In genomic region chr19:36489920-36490415, GRCh38 we compare ENCODE assay signal across 2 cellular contexts.
TF ChIP-seq lines count a peak whose summit lies in the region.

No MANE protein-coding gene starts in this region.

TF ChIP-seq in Ishikawa, 13 proteins besides CTCF, POLR2A, EP300 and RAD21 (continued from another document):
- no peak for TF ChIP-seq TEAD4 (IDR thresholded peaks at IDR 0.05)
TF ChIP-seq in Ishikawa: peak in this region for 1.

TF ChIP-seq in GM12878, 131 proteins besides CTCF, POLR2A, EP300 and RAD21 (continued from another document and continues in another):
- TF ChIP-seq HSF1 (IDR thresholded peaks at IDR 0.05; ENCODE audit: low read depth, low read length) = no peak
- TF ChIP-seq NR2C2 (IDR thresholded peaks at IDR 0.05; ENCODE audit: borderline replicate concordance, control insufficient read depth, insufficient read length, low read depth) = no peak
- no peak for TF ChIP-seq RB1 (IDR thresholded peaks at IDR 0.05; ENCODE audit: borderline replicate concordance)
- no peak for TF ChIP-seq REST (IDR thresholded peaks at IDR 0.05; ENCODE audit: low read depth, low read length)
- no peak for TF ChIP-seq RUNX3 (IDR thresholded peaks at IDR 0.05; ENCODE audit: low read length)
- no peak for TF ChIP-seq CEBPZ (IDR thresholded peaks at IDR 0.05; ENCODE audit: low read depth, low read length)
- TF ChIP-seq BCL11A (IDR thresholded peaks at IDR 0.05; ENCODE audit: low read depth, low read length) = no peak
- no peak for TF ChIP-seq PAX5 (IDR thresholded peaks at IDR 0.05; ENCODE audit: borderline replicate concordance, low read depth, low read length)
- no peak for TF ChIP-seq FOXK2 (IDR thresholded peaks at IDR 0.05)
- TF ChIP-seq ZZZ3 (IDR thresholded peaks at IDR 0.05; ENCODE audit: control insufficient read depth, insufficient read length, low read depth) = no peak
- TF ChIP-seq PAX8 (IDR thresholded peaks at IDR 0.05) = no peak
- TF ChIP-seq NBN (IDR thresholded peaks at IDR 0.05) = 0 out of 2 replicates have a peak, but pooled peaks have one; percentile 24
- no peak; the same call in 1 of the 2 replicates for TF ChIP-seq TAF1 (IDR thresholded peaks at IDR 0.05; ENCODE audit: borderline replicate concordance, low read depth, low read length)
- no peak for TF ChIP-seq STAT1 (conservative IDR thresholded peaks at IDR 0.05)
- TF ChIP-seq GABPA (IDR thresholded peaks at IDR 0.05; ENCODE audit: low read depth) = no peak
- peak; percentile 13; the same call in 1 of the 2 replicates for TF ChIP-seq PML (IDR thresholded peaks at IDR 0.05; ENCODE audit: low read length)
- TF ChIP-seq TCF7 (IDR thresholded peaks at IDR 0.05; ENCODE audit: borderline replicate concordance) = no peak
- TF ChIP-seq CHD1 (IDR thresholded peaks at IDR 0.05; ENCODE audit: low read depth, low read length) = no peak
- no peak for TF ChIP-seq KDM1A (IDR thresholded peaks at IDR 0.05; ENCODE audit: borderline replicate concordance)
- no peak for TF ChIP-seq BMI1 (IDR thresholded peaks at IDR 0.05; ENCODE audit: borderline replicate concordance)
- no peak for TF ChIP-seq YBX1 (IDR thresholded peaks at IDR 0.05)
- TF ChIP-seq MEF2A (IDR thresholded peaks at IDR 0.05; ENCODE audit: insufficient read depth, low read depth, low read length) = no peak
- no peak for TF ChIP-seq MXI1 (IDR thresholded peaks at IDR 0.05; ENCODE audit: low read depth, low read length)
- no peak for TF ChIP-seq SMARCA5 (IDR thresholded peaks at IDR 0.05)
- TF ChIP-seq ZNF622 (IDR thresholded peaks at IDR 0.05) = no peak
- no peak for TF ChIP-seq SUPT20H (IDR thresholded peaks at IDR 0.05; ENCODE audit: borderline replicate concordance, control insufficient read depth, low read depth, low read length)
- no peak for TF ChIP-seq RBBP5 (conservative IDR thresholded peaks at IDR 0.05)
- no peak for TF ChIP-seq SMAD1 (IDR thresholded peaks at IDR 0.05; ENCODE audit: low read depth, partially characterized antibody)
- no peak for TF ChIP-seq MYB (IDR thresholded peaks at IDR 0.05; ENCODE audit: borderline replicate concordance, low read depth, low read length)
- TF ChIP-seq SIN3A (IDR thresholded peaks at IDR 0.05; ENCODE audit: low read depth, low read length) = 0 out of 2 replicates have a peak, but pooled peaks have one; percentile 6
- TF ChIP-seq KAT2A (conservative IDR thresholded peaks at IDR 0.05; ENCODE audit: control insufficient read depth, low read depth, low read length) = no peak
- TF ChIP-seq PRDM15 (CRISPR knock-in tag; IDR thresholded peaks at IDR 0.05) = no peak
- 0 out of 2 replicates have a peak, but pooled peaks have one; percentile 8 for TF ChIP-seq POLR2AphosphoS5 (IDR thresholded peaks at IDR 0.05; ENCODE audit: low read length)
- no peak for TF ChIP-seq BCLAF1 (IDR thresholded peaks at IDR 0.05)
- no peak for TF ChIP-seq MLLT1 (IDR thresholded peaks at IDR 0.05)
- no peak for TF ChIP-seq NRF1 (conservative IDR thresholded peaks at IDR 0.05; ENCODE audit: low read depth, low read length)
- TF ChIP-seq ZBTB40 (IDR thresholded peaks at IDR 0.05; ENCODE audit: borderline replicate concordance) = no peak; the same call in none of the 2 replicates
- TF ChIP-seq EZH2 (IDR thresholded peaks at IDR 0.05; ENCODE audit: borderline replicate concordance, control insufficient read depth, low read depth, low read length) = no peak
- TF ChIP-seq ZNF384 (IDR thresholded peaks at IDR 0.05; ENCODE audit: borderline replicate concordance, low read depth, low read length) = no peak
- TF ChIP-seq STAT3 (IDR thresholded peaks at IDR 0.05; ENCODE audit: low read depth, low read length) = no peak
- no peak for TF ChIP-seq ZSCAN29 (IDR thresholded peaks at IDR 0.05)
